Comparison of ENCODE assay signal across 8 cellular contexts in the genomic region with DNA sequence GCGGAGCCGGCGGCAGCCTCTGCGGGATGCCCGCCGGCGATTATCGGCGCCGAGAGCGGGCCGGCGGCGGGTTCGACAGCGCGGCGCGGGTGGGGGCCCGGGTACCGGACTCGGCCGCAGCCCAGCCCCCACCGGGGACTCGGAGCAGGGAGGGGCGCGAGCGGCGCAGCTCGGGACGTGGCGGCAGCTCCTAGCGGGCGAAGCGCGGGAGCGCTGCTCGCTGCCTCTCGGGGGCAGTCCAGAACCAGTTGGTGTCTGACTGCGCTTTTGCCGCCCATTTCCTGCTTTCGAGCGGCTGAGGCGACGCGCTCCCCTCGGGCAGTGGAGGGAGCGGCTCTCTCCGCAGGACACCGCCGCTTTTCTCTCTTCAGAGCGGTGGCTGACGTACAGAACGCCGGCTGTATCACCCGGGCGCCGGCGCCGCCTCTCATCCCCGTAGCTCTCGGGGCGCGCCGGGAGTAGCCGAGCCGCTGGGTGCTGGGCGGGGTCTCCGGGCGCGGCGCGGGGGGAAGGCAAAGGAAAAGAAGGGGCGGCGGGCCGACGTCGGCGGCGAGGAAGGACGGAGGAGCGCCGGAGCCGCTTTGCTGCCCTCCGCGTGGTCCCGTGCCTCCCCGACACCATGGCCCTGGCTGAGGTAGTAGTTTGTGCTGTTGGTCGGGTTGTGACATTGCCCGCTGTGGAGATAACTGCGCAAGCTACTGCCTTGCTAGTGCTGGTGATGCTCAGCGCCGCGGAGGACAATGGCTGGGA.
DNase-seq lines count a peak whose midpoint lies in the region; ATAC-seq, FAIRE-seq and TF ChIP-seq lines count a peak whose summit lies in the region.

No MANE protein-coding gene starts in this region.

- H3K9me3 Mint-ChIP-seq in activated CD4-positive, alpha-beta T cell treated with anti-CD3 and anti-CD28 coated beads, Interleukin-2, amount 10 ng/mL, durations not matched to agents 24 days and 14 days, result no peaks in the 10 kb centered on the region

- H3K36me3 Mint-ChIP-seq in activated CD4-positive, alpha-beta T cell treated with anti-CD3 and anti-CD28 coated beads, Interleukin-2, amount 10 ng/mL, durations not matched to agents 24 days and 14 days (ENCODE audit: low read depth), result peaks cover 10% of the 10 kb centered on the region

- H3K27ac ChIP-seq in HepG2 (ENCODE audit: extremely low read length, insufficient read depth, low read length), result peak overlapping the region; percentile 99

- no peaks in the 10 kb centered on the region for H3K27me3 Mint-ChIP-seq in activated CD4-positive, alpha-beta T cell treated with anti-CD3 and anti-CD28 coated beads, Interleukin-2, amount 10 ng/mL, durations not matched to agents 24 days and 14 days

- peak; percentile 74 for TF ChIP-seq CTCF in HepG2 (CRISPR knock-in tag; IDR thresholded peaks at IDR 0.05)

- TF ChIP-seq RAD21 in HepG2 (CRISPR knock-in tag; IDR thresholded peaks at IDR 0.05), result peak; percentile 75

- intact Hi-C loops in activated CD4-positive, alpha-beta T cell treated with anti-CD3 and anti-CD28 coated beads, Interleukin-2, amount 10 ng/mL, durations not matched to agents 24 days and 14 days (cut with micrococcal nuclease), result loop anchor here (1.0 to 10.0 kb wide), 4 partner anchors 38 to 1802 kb away; partner anchors contain the start of genes USP15 and XPOT
- intact Hi-C loops in HepG2 (cut with micrococcal nuclease; ENCODE audit: unreplicated experiment), result no loop called here

- no peak overlapping the region for H2AFZ ChIP-seq in HepG2 (ENCODE audit: low read length)

- FAIRE-seq in HepG2 (lab: Jason Lieb, UNC), result no peak

- no peaks in the 10 kb centered on the region; a peak in 1 of 5 replicates for H3K27me3 ChIP-seq in HepG2 (ENCODE audit: control insufficient read depth in 1 of 2, insufficient read depth in 2 of 2, low read length in 2 of 2)

- TF ChIP-seq POLR2A in GM18951 (IDR thresholded peaks at IDR 0.05; ENCODE audit: extremely low read depth, insufficient read depth, insufficient read length) (peak; percentile 57), HepG2 (IDR thresholded peaks at IDR 0.05; ENCODE audit: insufficient read depth in 1 of 2, low read depth in 2 of 2, low read length in 2 of 2) (peak; percentile 63 to 81)

- H3K9ac ChIP-seq in HepG2 (ENCODE audit: insufficient read depth, low read depth, low read length), result peak overlapping the region; percentile 98

- POLR2A ChIA-PET in HepG2 (lab: Yijun Ruan, JAX), result interaction anchor here (0.6 to 2.8 kb wide), 13 partner anchors 9 to 289 kb away, joined by 3 to 16 read pairs (median 4); no protein-coding TSS in a partner anchor

- BruUV-seq in HepG2 (replicated peaks; lab: Mats Ljungman, UMichigan), result no TSS peak

- peak; percentile 95 for DNase-seq in Ammon's horn (ENCODE audit: low spot score)
- DNase-seq in NCI-H345 treated with DMSO at 0.1 percent for 48 hours (lab: John Stamatoyannopoulos, UW; ENCODE audit: unreplicated experiment), result peak; percentile 57
- DNase-seq in activated CD4-positive, alpha-beta T cell treated with anti-CD3 and anti-CD28 coated beads, Interleukin-2, amount 10 ng/mL, durations not matched to agents 24 days and 14 days, result peak; percentile 94
- peak; percentile 74 for DNase-seq in cortex of kidney (lab: John Stamatoyannopoulos, UW)
- DNase-seq in HepG2 (ENCODE audit: low spot score), result peak; percentile 76
- peak; percentile 60 to 67 for DNase-seq in stimulated activated CD4-positive, alpha-beta T cell treated with anti-CD3 and anti-CD28 coated beads, Interleukin-2, amount 100 ng/mL, for 48 hours

- no peaks in the 10 kb centered on the region for H3K36me3 ChIP-seq in HepG2 (replicated peaks in 1 of 2; ENCODE audit: control insufficient read depth in 1 of 2, insufficient read depth in 2 of 2, low read length in 2 of 2)

- peaks cover 31% of the 10 kb centered on the region for H3K4me1 ChIP-seq in HepG2 (ENCODE audit: insufficient read depth, low read length)

- H3K4me3 Mint-ChIP-seq in activated CD4-positive, alpha-beta T cell treated with anti-CD3 and anti-CD28 coated beads, Interleukin-2, amount 10 ng/mL, durations not matched to agents 24 days and 14 days, result peak overlapping the region; percentile 92

- no peaks in the 10 kb centered on the region for H4K20me1 ChIP-seq in HepG2 (ENCODE audit: insufficient read depth, low read length)

- 1% methylated on average over 39 of the region's 94 CpGs for WGBS in HepG2 (ENCODE audit: low lambda C conversion rate)

- TF ChIP-seq EP300 in HepG2 (IDR thresholded peaks at IDR 0.05; ENCODE audit: low read depth in 2 of 2, low read length in 2 of 2) (no peak), HepG2 (CRISPR knock-in tag; IDR thresholded peaks at IDR 0.05; ENCODE audit: borderline replicate concordance) (no peak)

- H3K27ac Mint-ChIP-seq in activated CD4-positive, alpha-beta T cell treated with anti-CD3 and anti-CD28 coated beads, Interleukin-2, amount 10 ng/mL, durations not matched to agents 24 days and 14 days, result peak overlapping the region; percentile 99

- H3K4me1 Mint-ChIP-seq in activated CD4-positive, alpha-beta T cell treated with anti-CD3 and anti-CD28 coated beads, Interleukin-2, amount 10 ng/mL, durations not matched to agents 24 days and 14 days, result peaks cover 30% of the 10 kb centered on the region

- no peaks in the 10 kb centered on the region for H3K9me3 ChIP-seq in HepG2 (ENCODE audit: low read length)

- H3K4me3 ChIP-seq in HepG2 (replicated peaks in 1 of 3; ENCODE audit: insufficient read depth in 1 of 3, low read depth in 2 of 3, low read length in 3 of 3), result peak overlapping the region; percentile 63 to 88 (median 76)

- H3K4me2 ChIP-seq in HepG2 (ENCODE audit: low read depth, low read length), result peak overlapping the region; percentile 77

- peaks cover 28% of the 10 kb centered on the region for H3K79me2 ChIP-seq in HepG2 (ENCODE audit: insufficient read depth, low read length)

- ATAC-seq in HG03175 (IDR thresholded peaks at IDR 0.05; ENCODE audit: unreplicated experiment), result peak; percentile 82
- peak; percentile 93 for ATAC-seq in HepG2

- in situ Hi-C loops in GM18951 (cut with MboI; ENCODE audit: low sequenced_read_pairs, unreplicated experiment) (no loop called here), HepG2 (cut with HindIII; ENCODE audit: extremely low pct_ligation_motif_present, low pct_unique_long_range_greater_than_20kb) (no loop called here)

- CTCF ChIA-PET in HepG2 (lab: Yijun Ruan, JAX; ENCODE audit: low intra/inter-chr PET ratio, low total read pairs), result interaction anchor here (0.8 kb wide), 1 partner anchor 191 kb away, joined by 4 read pairs; no protein-coding TSS in a partner anchor

TF ChIP-seq in HepG2, 621 proteins besides CTCF, POLR2A, EP300 and RAD21 (continues in another document):
- TF ChIP-seq ZNF414 (CRISPR knock-in tag; IDR thresholded peaks at IDR 0.05) (0 out of 2 replicates have a peak, but pooled peaks have one; percentile 34), IRF2 (CRISPR knock-in tag; IDR thresholded peaks at IDR 0.05) (no peak), HCFC1 (IDR thresholded peaks at IDR 0.05; ENCODE audit: low read depth, low read length) (no peak), HMGXB4 (CRISPR knock-in tag; IDR thresholded peaks at IDR 0.05; ENCODE audit: borderline replicate concordance in 1 of 2, low read depth in 1 of 2) (peak; percentile 58 to 84), ELK4 (CRISPR knock-in tag; IDR thresholded peaks at IDR 0.05; ENCODE audit: borderline replicate concordance) (no peak), ZC3H13 (CRISPR knock-in tag; IDR thresholded peaks at IDR 0.05) (0 out of 2 replicates have a peak, but pooled peaks have one; percentile 8), ZNF143 (CRISPR knock-in tag; IDR thresholded peaks at IDR 0.05) (no peak)

Comparison
In these comparisons a context has a peak if more than half of its experiments do, and no peak if none do; other contexts are left out.
1. Peak in every context shown above with its lines: DNase-seq, ATAC-seq, H3K4me3 ChIP-seq and H3K27ac ChIP-seq.